In genomic region chr7:142323706-142324105, GRCh38 we compare ENCODE assay signal across 8 cellular contexts.
DNase-seq lines count a peak whose midpoint lies in the region; ATAC-seq and TF ChIP-seq lines count a peak whose summit lies in the region.

No MANE protein-coding gene starts in this region.

- ATAC-seq in HG02981 (IDR thresholded peaks at IDR 0.05; ENCODE audit: unreplicated experiment) (peak; percentile 43), GM19395 (IDR thresholded peaks at IDR 0.05; ENCODE audit: unreplicated experiment) (no peak), GM18519 (IDR thresholded peaks at IDR 0.05; ENCODE audit: low FRiP score, unreplicated experiment) (no peak)

- DNase-seq in ELR (ENCODE audit: low read depth) (peak; percentile 42), erythroblast (lab: John Stamatoyannopoulos, UW) (peak; percentile 16 to 24), T1000 (lab: John Stamatoyannopoulos, UW) (no peak)
- peak; percentile 49 for DNase-seq in activated CD4-positive, CD25-positive, alpha-beta regulatory T cell treated with anti-CD3 and anti-CD28 coated beads, Interleukin-2, amount 50 U/mL, for 72 hours
- DNase-seq in stimulated activated CD4-positive, alpha-beta T cell treated with anti-CD3 and anti-CD28 coated beads, Interleukin-12 subunit alpha, Interleukin-12 subunit beta, amount 100 ng/mL, for 48 hours (ENCODE audit: low read depth in 2 of 3, low spot score in 1 of 3), result peak; percentile 29 to 47 (median 32)

- TF ChIP-seq POLR2A in erythroblast (IDR thresholded peaks at IDR 0.05; ENCODE audit: low read length), result no peak
